8 cellular contexts compared by ENCODE assay signal in genomic region chr4:68498413-68499007, GRCh38.
DNase-seq lines count a peak whose midpoint lies in the region; ATAC-seq and FAIRE-seq lines count a peak whose summit lies in the region.

No MANE protein-coding gene starts in this region.

- H3K9me3 ChIP-seq in NT2/D1 (ENCODE audit: insufficient read depth, low read length) = no peaks in the 10 kb centered on the region

- no peaks in the 10 kb centered on the region for H3K4me1 ChIP-seq in NT2/D1 (ENCODE audit: insufficient read depth, insufficient read length)

- H3K4me3 ChIP-seq in NT2/D1 (ENCODE audit: insufficient read length, low read depth) = no peak overlapping the region

- FAIRE-seq in urothelium cell line (lab: Jason Lieb, UNC) = no peak

- H3K27me3 ChIP-seq in NT2/D1 (ENCODE audit: insufficient read depth, insufficient read length) = no peaks in the 10 kb centered on the region

- no peaks in the 10 kb centered on the region for H3K36me3 ChIP-seq in NT2/D1 (ENCODE audit: insufficient read depth, insufficient read length, low read length)

- H3K9ac ChIP-seq in NT2/D1 (ENCODE audit: insufficient read length, low read depth) = no peak overlapping the region

- DNase-seq in DMS53 (lab: John Stamatoyannopoulos, UW) (peak; percentile 71), NT2/D1 (ENCODE audit: low read depth, low spot score) (peak; percentile 39), activated T-cell treated with anti-CD3 and anti-CD28 coated beads for 4 hours (peak; percentile 34), fibroblast of gingiva (ENCODE audit: low read depth) (peak; percentile 42), nucleus accumbens (lab: John Stamatoyannopoulos, UW) (peak in 32 of 56 donors; percentile 0 to 72 (median 12)), urothelium cell line (ENCODE audit: low spot score) (peak; percentile 30)

- ATAC-seq in GM19452 (IDR thresholded peaks at IDR 0.05; ENCODE audit: unreplicated experiment) (peak; percentile 91), HG03460 (IDR thresholded peaks at IDR 0.05; ENCODE audit: unreplicated experiment) (peak; percentile 91)

Comparison
In these comparisons a context has a peak if more than half of its experiments do, and no peak if none do; other contexts are left out.
1. DNase-seq: peak in every context shown above with its lines; median percentile 71 in DMS53; 42 in fibroblast of gingiva; 39 in NT2/D1; 34 in activated T-cell treated with anti-CD3 and anti-CD28 coated beads for 4 hours; 30 in urothelium cell line; 12 in nucleus accumbens.